ENCODE assay signal across 8 cellular contexts in genomic region chr18:48923746-48924580, GRCh38. TPM values are rescaled to one million over a fixed set of nuclear protein-coding genes. Genes with fewer than 3 reads are reported as not detected.
DNase-seq lines count a peak whose midpoint lies in the region.

No MANE protein-coding gene starts in this region.

- H3K23ac ChIP-seq in neuronal stem cell (ENCODE audit: low read depth, low read length, poor library complexity): no peak overlapping the region

- no CpG with 5 or more reads among the region's 14 CpGs for WGBS in neuronal stem cell (ENCODE audit: extremely low coverage in 2 of 2, insufficient read length in 2 of 2, insufficient replicate concordance in 1 of 2), 2 donors

- DNase-seq in Daoy (ENCODE audit: low read depth) (peak; percentile 48), HT1080 (ENCODE audit: low read depth) (peak; percentile 63), cerebellar cortex (ENCODE audit: low spot score) (peak; percentile 34), neuronal stem cell (ENCODE audit: low spot score) (no peak), NCI-H526 treated with DMSO at 0.1 percent for 48 hours (lab: John Stamatoyannopoulos, UW) (no peak), pons (ENCODE audit: low spot score) (no peak), RKO (ENCODE audit: low spot score) (no peak)
- no peak for DNase-seq in stimulated activated CD4-positive, alpha-beta T cell treated with anti-CD3 and anti-CD28 coated beads, Interleukin-2, amount 100 ng/mL, for 24 hours

- H3K4me2 ChIP-seq in neuronal stem cell (ENCODE audit: insufficient read depth, low read length, poor library complexity, severe bottlenecking): no peak overlapping the region

- no peak overlapping the region for H2BK120ac ChIP-seq in neuronal stem cell (ENCODE audit: low read depth, low read length)

- peaks cover 0 to 11% of the 10 kb centered on the region in 2 donors for H3K36me3 ChIP-seq in neuronal stem cell (replicated peaks in 1 of 2; ENCODE audit: control insufficient read depth in 2 of 2, insufficient read depth in 2 of 2, low read length in 2 of 2)

- H2BK15ac ChIP-seq in neuronal stem cell (ENCODE audit: low read length): peak overlapping the region; percentile 72

- peak overlapping the region; percentile 46 for H3K9ac ChIP-seq in neuronal stem cell (ENCODE audit: low read depth, low read length, poor library complexity)

- no peak overlapping the region for H4K91ac ChIP-seq in neuronal stem cell (ENCODE audit: low read depth, low read length, poor library complexity)

- no peak overlapping the region for H3K27ac ChIP-seq in neuronal stem cell (replicated peaks; ENCODE audit: low read length)

- H3K79me1 ChIP-seq in neuronal stem cell (ENCODE audit: low read depth, low read length): no peaks in the 10 kb centered on the region

- H3K4me1 ChIP-seq in neuronal stem cell (ENCODE audit: control insufficient read depth in 2 of 2, insufficient read depth in 1 of 2, low read depth in 1 of 2, low read length in 2 of 2): peaks cover 17 to 29% of the 10 kb centered on the region in 2 donors

- no peak overlapping the region for H2AK5ac ChIP-seq in neuronal stem cell (ENCODE audit: low read depth, low read length)

- H2BK5ac ChIP-seq in neuronal stem cell (ENCODE audit: low read length): no peak overlapping the region

- no peak overlapping the region for H3K4ac ChIP-seq in neuronal stem cell (ENCODE audit: low read length)

- peak overlapping the region; percentile 71 for H3K18ac ChIP-seq in neuronal stem cell (ENCODE audit: low read length)

- H3K27me3 ChIP-seq in neuronal stem cell (ENCODE audit: control insufficient read depth in 3 of 3, insufficient read depth in 3 of 3, low read depth in 1 of 3, low read length in 3 of 3): no peaks in the 10 kb centered on the region

- H3K4me3 ChIP-seq in neuronal stem cell (ENCODE audit: low read length in 2 of 2): no peak overlapping the region

- no peaks in the 10 kb centered on the region for H3K9me3 ChIP-seq in neuronal stem cell (replicated peaks in 1 of 2; ENCODE audit: control insufficient read depth in 2 of 2, insufficient read depth in 1 of 2, low read depth in 1 of 2, low read length in 2 of 2)

- no peak overlapping the region for H2AFZ ChIP-seq in neuronal stem cell (ENCODE audit: low read length)

- H4K8ac ChIP-seq in neuronal stem cell (ENCODE audit: low read depth, low read length): no peak overlapping the region

- H2BK12ac ChIP-seq in neuronal stem cell (ENCODE audit: low read length): no peak overlapping the region

- H3K14ac ChIP-seq in neuronal stem cell (ENCODE audit: low read length): no peak overlapping the region

RNA-seq across cellular contexts. Expression of gene SMAD7, which starts 26.8 kb away (rescaled TPM):
- 27.6 and 39.4 TPM in 2 replicates for total RNA-seq in Daoy (2014; rRNA removed; shearing (Covaris generic))
- 17.8 and 19.6 TPM in 2 replicates for total RNA-seq in HT1080 (2014; rRNA removed; shearing (Covaris generic))
- 12.1 and 14.0 TPM in 2 replicates for polyA plus RNA-seq in HT1080 (2015; cell fraction: cytosol; rRNA removed)
- 21.4 and 26.5 TPM in 2 replicates for polyA plus RNA-seq in HT1080 (2015; cell fraction: nucleus; rRNA removed)
- polyA plus RNA-seq in neuronal stem cell (2013, experiment 1 of 2): 0.57 TPM
- 0.79 TPM for polyA plus RNA-seq in neuronal stem cell (2013, experiment 2 of 2)

Comparison
In these comparisons a context has a peak if more than half of its experiments do, and no peak if none do; other contexts are left out.
1. DNase-seq: peak in Daoy (single experiment), HT1080 (single experiment) and cerebellar cortex (single experiment); none in neuronal stem cell (single experiment), NCI-H526 treated with DMSO at 0.1 percent for 48 hours (single experiment), pons (single experiment), stimulated activated CD4-positive, alpha-beta T cell treated with anti-CD3 and anti-CD28 coated beads, Interleukin-2, amount 100 ng/mL, for 24 hours (0 of 2) and RKO (single experiment).